In genomic region chr14:101072531-101072930, GRCh38 we compare ENCODE assay signal across 10 cellular contexts.
DNase-seq lines count a peak whose midpoint lies in the region; ATAC-seq and TF ChIP-seq lines count a peak whose summit lies in the region.
"Had no signal": no experiment of that assay in that cellular context is flagged by ENCODE, and none has a peak within 500 bp of the region (broad histone marks: within the 10 kb centered on the region; RNA-seq: fewer than 3 reads in every experiment).

No MANE protein-coding gene starts in this region.

- peaks cover 40% of the 10 kb centered on the region for H3K27me3 Mint-ChIP-seq in HFFc6 (ENCODE audit: insufficient read depth)
- peaks cover 7% of the 10 kb centered on the region for H3K27me3 Mint-ChIP-seq in nephron (ENCODE audit: low read depth)

- H3K9me3 Mint-ChIP-seq in HFFc6 (peaks cover 5% of the 10 kb centered on the region; the same call in 1 of the 2 replicates), nephron (peaks cover 2% of the 10 kb centered on the region)

- H3K4me3 Mint-ChIP-seq in HFFc6: peak overlapping the region; percentile 30; the same call in 1 of the 2 replicates
- no peak overlapping the region for H3K4me3 Mint-ChIP-seq in nephron

- H3K27ac Mint-ChIP-seq in HFFc6: peak overlapping the region; percentile 73
- peak overlapping the region in 2 of 3 experiments; percentile 62 to 81 for H3K27ac Mint-ChIP-seq in nephron

- H3K36me3 Mint-ChIP-seq in HFFc6 (ENCODE audit: low read depth) (peaks cover 17% of the 10 kb centered on the region; the same call in 1 of the 2 replicates), nephron (ENCODE audit: low read depth) (no peaks in the 10 kb centered on the region)

- in situ Hi-C loops in GM13976 (cut with MboI; ENCODE audit: low sequenced_read_pairs, unreplicated experiment): no loop called here

- TF ChIP-seq CTCF in BE2C (IDR thresholded peaks at IDR 0.05; ENCODE audit: low read depth, low read length) (no peak), HFFc6 (IDR thresholded peaks at IDR 0.05) (no peak), nephron (IDR thresholded peaks at IDR 0.05; ENCODE audit: unreplicated experiment in 3 of 3) (no peak), GM13976 (IDR thresholded peaks at IDR 0.05; ENCODE audit: borderline replicate concordance, control extremely low read depth, extremely low read depth, insufficient read depth, missing control alignments) (no peak)

- H3K36me3 ChIP-seq in BE2C: peaks cover 40% of the 10 kb centered on the region

- H3K27me3 ChIP-seq in BE2C: no peaks in the 10 kb centered on the region

- H3K4me1 Mint-ChIP-seq in HFFc6 (ENCODE audit: low read depth) (peaks cover 43% of the 10 kb centered on the region), nephron (peaks cover 54% of the 10 kb centered on the region)

- H3K4me3 ChIP-seq in BE2C (ENCODE audit: low read depth, low read length): no peak overlapping the region

- peaks cover 31% of the 10 kb centered on the region for H3K4me1 ChIP-seq in BE2C
- H3K4me1 ChIP-seq: parathyroid adenoma had no signal

- no peaks in the 10 kb centered on the region for H3K9me3 ChIP-seq in BE2C

- ATAC-seq in HG03520 (IDR thresholded peaks at IDR 0.05; ENCODE audit: unreplicated experiment): no peak

- DNase-seq in BE2C (peak; percentile 46), HFFc6 (no peak), cerebellum (ENCODE audit: low spot score) (peak; percentile 38), AG08395 (ENCODE audit: low spot score) (no peak), GM13976 (ENCODE audit: low spot score) (no peak), inferior parietal cortex (ENCODE audit: extremely low spot score) (no peak)
- DNase-seq: left ventricle myocardium superior had no signal

Comparison
In these comparisons a context has a peak if more than half of its experiments do, and no peak if none do; other contexts are left out.
1. DNase-seq: peak in BE2C (single experiment) and cerebellum (single experiment); none in HFFc6 (single experiment), AG08395 (single experiment), GM13976 (single experiment) and inferior parietal cortex (single experiment).